Comparison of ENCODE assay signal across 8 cellular contexts in the genomic region with DNA sequence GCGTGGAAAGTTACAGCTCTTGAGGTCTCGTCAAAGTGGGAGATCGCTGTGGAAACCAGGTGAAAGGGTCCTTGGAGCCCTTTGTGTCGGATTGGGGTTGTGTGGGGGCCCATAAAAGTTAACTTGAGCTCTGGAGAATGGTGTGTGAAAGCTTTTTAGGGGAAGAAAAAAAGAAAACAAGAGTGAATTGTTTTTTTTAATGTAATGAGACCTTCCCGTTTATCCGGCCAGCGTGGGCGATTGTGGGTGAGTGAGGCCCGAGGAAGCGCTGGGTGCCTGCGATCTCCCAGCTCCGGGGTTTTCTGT.
DNase-seq lines count a peak whose midpoint lies in the region; ATAC-seq and TF ChIP-seq lines count a peak whose summit lies in the region.

No MANE protein-coding gene starts in this region.

- H3K27me3 ChIP-seq in PC-3 (ENCODE audit: low read length) (no peaks in the 10 kb centered on the region), skeletal muscle tissue (ENCODE audit: control insufficient read depth in 3 of 3, insufficient read depth in 3 of 3, low read length in 3 of 3) (no peaks in the 10 kb centered on the region)

- H3K27me3 Mint-ChIP-seq in T-helper 2 cell treated with Interferon-gamma antibody and Interleukin-4, amounts not matched to agents 5 μg/mL and 100 μg/mL, for 36 hours (ENCODE audit: low read depth): no peaks in the 10 kb centered on the region
- peaks cover 3% of the 10 kb centered on the region for H3K27me3 Mint-ChIP-seq in glutamatergic neuron (ENCODE audit: unreplicated experiment)

- H3K36me3 ChIP-seq in PC-3 (ENCODE audit: low read depth, low read length) (no peaks in the 10 kb centered on the region), skeletal muscle tissue (ENCODE audit: control insufficient read depth in 3 of 3, insufficient read depth in 3 of 3, low read length in 3 of 3) (peaks cover 0 to 7% (median 5%) of the 10 kb centered on the region in 3 donors)

- H3K4me1 Mint-ChIP-seq in T-helper 2 cell treated with Interferon-gamma antibody and Interleukin-4, amounts not matched to agents 5 μg/mL and 100 μg/mL, for 36 hours (ENCODE audit: low read depth): peaks cover 38% of the 10 kb centered on the region
- peaks cover 47% of the 10 kb centered on the region for H3K4me1 Mint-ChIP-seq in glutamatergic neuron (ENCODE audit: low read depth, unreplicated experiment)

- peaks cover 11% of the 10 kb centered on the region for H3K36me3 Mint-ChIP-seq in T-helper 2 cell treated with Interferon-gamma antibody and Interleukin-4, amounts not matched to agents 5 μg/mL and 100 μg/mL, for 36 hours (ENCODE audit: low read depth)
- H3K36me3 Mint-ChIP-seq in glutamatergic neuron (ENCODE audit: unreplicated experiment): no peaks in the 10 kb centered on the region

- no peaks in the 10 kb centered on the region for H4K20me1 ChIP-seq in PC-3 (ENCODE audit: low read length)

- POLR2A ChIA-PET in PC-3 (lab: Charles Lee; ENCODE audit: unreplicated experiment): no interaction called here

- H3K9me3 ChIP-seq in PC-3 (ENCODE audit: low read length) (no peaks in the 10 kb centered on the region), skeletal muscle tissue (ENCODE audit: control insufficient read depth in 3 of 3, low read length in 3 of 3) (no peaks in the 10 kb centered on the region)

- peaks cover 13% of the 10 kb centered on the region for H3K79me2 ChIP-seq in PC-3 (ENCODE audit: low read length)

- CTCF ChIA-PET in PC-3 (lab: Charles Lee): no interaction called here

- peak overlapping the region; percentile 58; the same call in 1 of the 2 replicates for H2AFZ ChIP-seq in PC-3 (ENCODE audit: low read length)

- no TSS peak for BruUV-seq in PC-3 (replicated peaks; lab: Mats Ljungman, UMichigan)

- peaks cover 5% of the 10 kb centered on the region for H3F3A ChIP-seq in PC-3 (ENCODE audit: low read length, unreplicated experiment)

- H3K9me3 Mint-ChIP-seq in T-helper 2 cell treated with Interferon-gamma antibody and Interleukin-4, amounts not matched to agents 5 μg/mL and 100 μg/mL, for 36 hours: no peaks in the 10 kb centered on the region
- H3K9me3 Mint-ChIP-seq in glutamatergic neuron (ENCODE audit: unreplicated experiment): peaks cover 1% of the 10 kb centered on the region

- intact Hi-C loops in PC-3 (cut with micrococcal nuclease): no loop called here

- peak overlapping the region; percentile 96 for H3K27ac ChIP-seq in PC-3 (ENCODE audit: low read length)
- H3K27ac ChIP-seq in skeletal muscle tissue (ENCODE audit: low read depth, low read length): no peak overlapping the region

- peak overlapping the region; percentile 4 for H3K27ac Mint-ChIP-seq in T-helper 2 cell treated with Interferon-gamma antibody and Interleukin-4, amounts not matched to agents 5 μg/mL and 100 μg/mL, for 36 hours
- peak overlapping the region; percentile 69 for H3K27ac Mint-ChIP-seq in glutamatergic neuron (ENCODE audit: unreplicated experiment)

- H3K9me2 ChIP-seq in PC-3 (replicated peaks; ENCODE audit: low read length): no peaks in the 10 kb centered on the region

- peak overlapping the region; percentile 57; the same call in 1 of the 2 replicates for H3K4me3 ChIP-seq in PC-3 (ENCODE audit: low read length)
- H3K4me3 ChIP-seq in skeletal muscle tissue (ENCODE audit: low read length in 3 of 3): no peak overlapping the region

- H3K9ac ChIP-seq in PC-3 (ENCODE audit: low read length): peak overlapping the region; percentile 84
- H3K9ac ChIP-seq in skeletal muscle tissue (ENCODE audit: low read depth in 1 of 3, low read length in 3 of 3): peak overlapping the region in 2 of 3 donors; percentile 12 to 19

- no peak for DNase-seq in T-helper 2 cell treated with Interferon-gamma antibody and Interleukin-4, amounts not matched to agents 5 μg/mL and 100 μg/mL, for 36 hours (ENCODE audit: low spot score)
- DNase-seq in T-helper 2 cell: no peak
- DNase-seq in PC-3: no peak
- DNase-seq in glutamatergic neuron: no peak
- DNase-seq in pons (ENCODE audit: low spot score): no peak

- H3K4me1 ChIP-seq in PC-3 (ENCODE audit: insufficient read depth, low read length): peaks cover 32% of the 10 kb centered on the region
- peaks cover 49 to 64% (median 57%) of the 10 kb centered on the region in 3 donors for H3K4me1 ChIP-seq in skeletal muscle tissue (ENCODE audit: control insufficient read depth in 3 of 3, insufficient read depth in 3 of 3, low read length in 3 of 3)

- no peak for TF ChIP-seq CTCF in PC-3 (conservative IDR thresholded peaks at IDR 0.05; ENCODE audit: low read depth, low read length)
- no peak for TF ChIP-seq CTCF in glutamatergic neuron (IDR thresholded peaks at IDR 0.05; ENCODE audit: partially characterized antibody, unreplicated experiment)

- peak overlapping the region; percentile 2 for H3K4me3 Mint-ChIP-seq in T-helper 2 cell treated with Interferon-gamma antibody and Interleukin-4, amounts not matched to agents 5 μg/mL and 100 μg/mL, for 36 hours
- peak overlapping the region; percentile 27 for H3K4me3 Mint-ChIP-seq in glutamatergic neuron (ENCODE audit: unreplicated experiment)

- peak overlapping the region; percentile 81 for H3K4me2 ChIP-seq in PC-3 (ENCODE audit: low read length)

- ATAC-seq in PC-3 (no peak), GM18873 (IDR thresholded peaks at IDR 0.05; ENCODE audit: low FRiP score, unreplicated experiment) (no peak), GM18502 (IDR thresholded peaks at IDR 0.05; ENCODE audit: poor library complexity, unreplicated experiment) (no peak)
